In genomic region chrX:81528041-81528440, GRCh38 we compare ENCODE assay signal across 27 cellular contexts.
"Had no signal": no experiment of that assay in that cellular context is flagged by ENCODE, and none has a peak within 500 bp of the region (broad histone marks: within the 10 kb centered on the region; RNA-seq: fewer than 3 reads in every experiment).

No MANE protein-coding gene starts in this region.

- H3K36me3 ChIP-seq: gastrocnemius medialis, neural progenitor cell, right atrium auricular region, suprapubic skin, transverse colon, upper lobe of right lung, uterus had no signal

- H3K27me3 ChIP-seq: gastrocnemius medialis, neural progenitor cell, right atrium auricular region, suprapubic skin, transverse colon, upper lobe of right lung, uterus had no signal

- H3K4me2 ChIP-seq: neural progenitor cell, smooth muscle cell had no signal

- H2AFZ ChIP-seq: neural progenitor cell, parathyroid adenoma had no signal

- H3K9ac ChIP-seq: neural progenitor cell, parathyroid adenoma had no signal

- H3K9me3 Mint-ChIP-seq: neural progenitor cell had no signal

- DNase-seq: effector CD8-positive, alpha-beta T cell; endodermal cell; foreskin fibroblast; gastrocnemius medialis; head of caudate nucleus; kidney; naive B cell; stimulated activated CD4-positive, alpha-beta T cell treated with anti-CD3 and anti-CD28 coated beads, Interleukin-12 subunit alpha, Interleukin-12 subunit beta, amount 100 ng/mL, for 4 hours; stimulated activated CD4-positive, alpha-beta T cell treated with anti-CD3 and anti-CD28 coated beads, Interleukin-1b, Interleukin-23, amount 100 ng/mL, for 48 hours; stimulated activated CD4-positive, alpha-beta T cell treated with anti-CD3 and anti-CD28 coated beads, Interleukin-4, amount 100 ng/mL, for 1 hour; stimulated activated CD8-positive, alpha-beta memory T cell treated with anti-CD3 and anti-CD28 coated beads, Interleukin-4, amount 100 ng/mL, for 48 hours; stimulated activated naive CD4-positive, alpha-beta T cell; stimulated activated naive CD8-positive, alpha-beta T cell treated with anti-CD3 and anti-CD28 coated beads, Interleukin-15, amount 100 ng/mL, for 72 hours; transverse colon; upper lobe of right lung; uterus had no signal

- H3K4me1 ChIP-seq: gastrocnemius medialis, neural progenitor cell, parathyroid adenoma, right atrium auricular region, suprapubic skin, transverse colon, upper lobe of right lung, uterus had no signal

- H3K27ac ChIP-seq: epithelial cell of prostate, gastrocnemius medialis, neural progenitor cell, parathyroid adenoma, right atrium auricular region, suprapubic skin, transverse colon, upper lobe of right lung, uterus had no signal

- H3K4me3 Mint-ChIP-seq: dendritic cell treated with granulocyte-macrophage colony-stimulating factor and Interleukin-4, amounts not matched to agents 40 ng/mL and 50 ng/mL, for 4 days; endodermal cell; memory B cell; naive B cell; nephron; neural progenitor cell; stimulated activated naive CD8-positive, alpha-beta T cell treated with anti-CD3 and anti-CD28 coated beads, Interleukin-15, amount 100 ng/mL, for 72 hours had no signal

- H3K27me3 Mint-ChIP-seq: dendritic cell treated with granulocyte-macrophage colony-stimulating factor and Interleukin-4, amounts not matched to agents 40 ng/mL and 50 ng/mL, for 4 days; memory B cell; naive B cell; progenitor cell of endocrine pancreas; stimulated activated naive CD8-positive, alpha-beta T cell treated with anti-CD3 and anti-CD28 coated beads, Interleukin-15, amount 100 ng/mL, for 72 hours had no signal

- H3K27ac Mint-ChIP-seq: dendritic cell treated with granulocyte-macrophage colony-stimulating factor and Interleukin-4, amounts not matched to agents 40 ng/mL and 50 ng/mL, for 4 days; endodermal cell; memory B cell; naive B cell; nephron; neural progenitor cell; progenitor cell of endocrine pancreas; stimulated activated naive CD8-positive, alpha-beta T cell treated with anti-CD3 and anti-CD28 coated beads, Interleukin-15, amount 100 ng/mL, for 72 hours had no signal

- H3K9me3 ChIP-seq: gastrocnemius medialis, suprapubic skin, transverse colon, upper lobe of right lung, uterus had no signal

- H3K79me2 ChIP-seq: parathyroid adenoma had no signal

- H3K4me3 ChIP-seq: gastrocnemius medialis, lung, neural progenitor cell, right atrium auricular region, smooth muscle cell, suprapubic skin, transverse colon, upper lobe of right lung, uterus had no signal

- H3K36me3 Mint-ChIP-seq: memory B cell, naive B cell, neural progenitor cell had no signal

- H3K4me1 Mint-ChIP-seq: endodermal cell; memory B cell; naive B cell; nephron; neural progenitor cell; stimulated activated naive CD8-positive, alpha-beta T cell treated with anti-CD3 and anti-CD28 coated beads, Interleukin-15, amount 100 ng/mL, for 72 hours had no signal
